Comparison of ENCODE assay signal across 13 cellular contexts in the genomic region with DNA sequence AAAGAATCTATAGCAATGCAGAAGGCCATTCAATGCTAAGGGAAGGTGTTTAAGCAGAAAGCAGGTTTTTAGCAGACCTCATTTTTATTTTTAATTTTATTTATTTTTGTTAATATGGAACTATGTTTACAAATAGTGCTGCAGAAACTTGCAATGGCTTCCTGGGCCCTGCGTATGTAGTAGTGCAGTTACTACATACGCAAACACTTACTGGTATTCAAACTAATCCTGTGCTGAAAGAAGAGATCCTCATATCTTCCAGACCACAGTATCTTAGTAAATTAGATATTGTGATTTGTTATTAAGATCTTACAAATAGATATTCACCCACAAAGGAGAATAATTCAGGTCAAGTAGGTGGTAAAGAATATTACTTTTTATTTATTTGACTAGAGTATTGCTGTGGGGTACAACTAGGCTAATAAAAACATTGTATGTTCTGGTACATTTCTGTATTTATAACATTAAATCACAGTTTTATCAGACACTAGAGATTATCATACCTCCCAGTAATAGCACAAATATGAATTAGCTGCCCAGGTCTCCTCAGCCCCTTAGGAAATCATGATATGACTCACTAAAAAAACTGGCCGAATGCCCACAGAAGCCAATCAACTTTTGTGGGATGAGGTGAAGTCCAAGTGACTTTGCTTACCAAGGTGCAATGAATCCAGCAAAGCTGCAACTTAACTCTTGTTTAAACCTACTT. TPM values are rescaled to one million over a fixed set of nuclear protein-coding genes. Genes with fewer than 3 reads are reported as not detected.
DNase-seq lines count a peak whose midpoint lies in the region; ATAC-seq and TF ChIP-seq lines count a peak whose summit lies in the region.
"Had no signal": no experiment of that assay in that cellular context is flagged by ENCODE, and none has a peak within 500 bp of the region (broad histone marks: within the 10 kb centered on the region; RNA-seq: fewer than 3 reads in every experiment).

No MANE protein-coding gene starts in this region.

- no peaks in the 10 kb centered on the region for H3K4me1 Mint-ChIP-seq in activated T-cell treated with anti-CD3 and anti-CD28 coated beads, Interleukin-2, amount 50 U/mL, for 4 hours (ENCODE audit: low read depth)

- H3K36me3 Mint-ChIP-seq in activated T-cell treated with anti-CD3 and anti-CD28 coated beads, Interleukin-2, amount 50 U/mL, for 4 hours (ENCODE audit: insufficient read depth), result no peaks in the 10 kb centered on the region
- H3K36me3 Mint-ChIP-seq: natural killer cell treated with Interleukin-12 subunit alpha and Interleukin-12 subunit beta and Interleukin-15 and Interleukin-18, amount 100 ng/mL, for 72 hours had no signal

- TF ChIP-seq CTCF in choroid plexus epithelial cell (conservative IDR thresholded peaks at IDR 0.05; ENCODE audit: low read depth, low read length), result no peak

- H3K4me3 Mint-ChIP-seq in activated T-cell treated with anti-CD3 and anti-CD28 coated beads, Interleukin-2, amount 50 U/mL, for 4 hours, result no peak overlapping the region
- H3K4me3 Mint-ChIP-seq: natural killer cell treated with Interleukin-12 subunit alpha and Interleukin-12 subunit beta and Interleukin-15 and Interleukin-18, amount 100 ng/mL, for 72 hours; T-helper 2 cell treated with Interferon-gamma antibody and Interleukin-4, amounts not matched to agents 5 μg/mL and 100 μg/mL, for 36 hours had no signal

- no peaks in the 10 kb centered on the region for H3K9me3 Mint-ChIP-seq in activated T-cell treated with anti-CD3 and anti-CD28 coated beads, Interleukin-2, amount 50 U/mL, for 4 hours
- H3K9me3 Mint-ChIP-seq: natural killer cell treated with Interleukin-12 subunit alpha and Interleukin-12 subunit beta and Interleukin-15 and Interleukin-18, amount 100 ng/mL, for 72 hours; T-helper 2 cell treated with Interferon-gamma antibody and Interleukin-4, amounts not matched to agents 5 μg/mL and 100 μg/mL, for 36 hours had no signal

- DNase-seq in DMS53 (lab: John Stamatoyannopoulos, UW) (peak; percentile 54), M059J (ENCODE audit: low read depth) (peak; percentile 90), choroid plexus epithelial cell (ENCODE audit: low read depth) (peak; percentile 89), mucosa of gallbladder (ENCODE audit: low spot score) (peak; percentile 60), NCI-H1417 (lab: John Stamatoyannopoulos, UW) (no peak), COLO668 (lab: John Stamatoyannopoulos, UW; ENCODE audit: unreplicated experiment) (no peak)
- DNase-seq in activated T-cell treated with anti-CD3 and anti-CD28 coated beads, Interleukin-2, amount 50 U/mL, for 4 hours, result no peak
- DNase-seq: Kasumi-1; NCI-H526 treated with DMSO at 0.1 percent for 48 hours; stimulated activated CD4-positive, alpha-beta T cell treated with anti-CD3 and anti-CD28 coated beads, Interleukin-2, amount 100 ng/mL, for 48 hours had no signal

- no peak for ATAC-seq in activated T-cell treated with anti-CD3 and anti-CD28 coated beads, Interleukin-2, amount 50 U/mL, for 4 hours
- no peak for ATAC-seq in HG03280 (IDR thresholded peaks at IDR 0.05; ENCODE audit: unreplicated experiment)
- ATAC-seq: natural killer cell treated with Interleukin-12 subunit alpha and Interleukin-12 subunit beta and Interleukin-15 and Interleukin-18, amount 100 ng/mL, for 72 hours had no signal

- no peak overlapping the region for H3K4me3 ChIP-seq in choroid plexus epithelial cell (ENCODE audit: low read depth, low read length)

- no peaks in the 10 kb centered on the region for H3K27me3 Mint-ChIP-seq in activated T-cell treated with anti-CD3 and anti-CD28 coated beads, Interleukin-2, amount 50 U/mL, for 4 hours (ENCODE audit: low read depth)
- H3K27me3 Mint-ChIP-seq: natural killer cell treated with Interleukin-12 subunit alpha and Interleukin-12 subunit beta and Interleukin-15 and Interleukin-18, amount 100 ng/mL, for 72 hours had no signal

RNA-seq across cellular contexts. Expression of a gene that starts 57.6 kb away (rescaled TPM):
- total RNA-seq in M059J (2014; rRNA removed; shearing (Covaris generic)), result 22.5 and 22.8 TPM in 2 replicates
- 14.6 TPM for total RNA-seq in mucosa of gallbladder
- 1 to 10 TPM; 3.4 to 5.5 (median 5.4) TPM for total RNA-seq in activated T-cell treated with anti-CD3 and anti-CD28 coated beads, Interleukin-2, amount 50 U/mL, for 4 hours

Comparison
In these comparisons a context has a peak if more than half of its experiments do, and no peak if none do; other contexts are left out.
1. DNase-seq: peak in DMS53 (single experiment), M059J (single experiment), choroid plexus epithelial cell (single experiment) and mucosa of gallbladder (single experiment); none in activated T-cell treated with anti-CD3 and anti-CD28 coated beads, Interleukin-2, amount 50 U/mL, for 4 hours (single experiment), NCI-H1417 (0 of 3) and COLO668 (single experiment).